ENCODE assay signal across 18 cellular contexts in the genomic region with DNA sequence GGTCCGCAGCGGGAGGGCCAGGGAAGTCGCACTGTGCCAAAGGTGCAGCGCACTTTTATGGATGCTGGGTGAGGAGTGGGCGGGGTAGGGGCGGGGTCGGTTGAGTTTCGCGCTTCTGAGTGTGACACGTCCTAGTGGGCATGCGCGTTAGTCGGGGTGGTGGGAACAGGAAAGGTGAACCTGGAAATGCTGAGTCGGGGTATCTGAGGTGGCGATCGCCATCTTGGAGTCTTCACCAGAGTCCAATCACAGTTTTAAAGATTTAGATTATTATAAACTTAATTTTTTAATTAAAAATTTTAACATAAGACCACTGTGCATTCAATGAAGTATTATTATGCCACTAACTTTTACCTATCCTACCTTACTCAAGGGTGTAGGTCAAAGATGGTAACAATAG. TPM values are rescaled to one million over a fixed set of nuclear protein-coding genes. Genes with fewer than 3 reads are reported as not detected.
DNase-seq lines count a peak whose midpoint lies in the region; ATAC-seq, FAIRE-seq and TF ChIP-seq lines count a peak whose summit lies in the region.
"Had no signal": no experiment of that assay in that cellular context is flagged by ENCODE, and none has a peak within 500 bp of the region (broad histone marks: within the 10 kb centered on the region; RNA-seq: fewer than 3 reads in every experiment).

No MANE protein-coding gene starts in this region.

- H3K27me3 ChIP-seq in HepG2 (ENCODE audit: control insufficient read depth in 1 of 2, insufficient read depth in 2 of 2, low read length in 2 of 2) (no peaks in the 10 kb centered on the region), right lobe of liver (no peaks in the 10 kb centered on the region), K562 (ENCODE audit: control insufficient read depth in 2 of 2, insufficient read depth in 2 of 2, low read length in 2 of 2) (no peaks in the 10 kb centered on the region), heart right ventricle (no peaks in the 10 kb centered on the region)
- H3K27me3 ChIP-seq: BLaER1 treated with 17β-estradiol and CSF1 and Interleukin-3, amounts not matched to agents 10 nM and 100 nM had no signal

- ATAC-seq in activated T-cell treated with anti-CD3 and anti-CD28 coated beads, Interleukin-2, amount 50 U/mL, for 72 hours (replicated peaks in 1 of 2): no peak
- ATAC-seq in HepG2 (no peak), right lobe of liver (no peak), K562 (no peak), heart right ventricle (no peak)
- ATAC-seq: CD8-positive, alpha-beta T cell; GM23338; HCT116 had no signal

- no peak overlapping the region for H3K4me2 ChIP-seq in HepG2 (ENCODE audit: low read depth, low read length)
- no peak overlapping the region for H3K4me2 ChIP-seq in K562 (ENCODE audit: insufficient read depth, low read length)
- H3K4me2 ChIP-seq: BLaER1 treated with 17β-estradiol and CSF1 and Interleukin-3, amounts not matched to agents 10 nM and 100 nM; GM23338 had no signal

- CTCF ChIA-PET in HepG2 (lab: Yijun Ruan, JAX; ENCODE audit: low intra/inter-chr PET ratio, low total read pairs): no interaction called here
- CTCF ChIA-PET in K562 (lab: Yijun Ruan, JAX; ENCODE audit: low intra/inter-chr PET ratio): no interaction called here

- no peaks in the 10 kb centered on the region for H3K9me3 ChIP-seq in HepG2 (ENCODE audit: low read length)
- H3K9me3 ChIP-seq in right lobe of liver: no peaks in the 10 kb centered on the region
- peaks cover 7% of the 10 kb centered on the region for H3K9me3 ChIP-seq in K562 (replicated peaks; ENCODE audit: control insufficient read depth, insufficient read depth, low read depth, low read length)
- no peaks in the 10 kb centered on the region for H3K9me3 ChIP-seq in heart right ventricle

- H3K27ac Mint-ChIP-seq in activated T-cell treated with anti-CD3 and anti-CD28 coated beads, Interleukin-2, amount 50 U/mL, for 72 hours: no peak overlapping the region
- H3K27ac Mint-ChIP-seq in osteocyte (ENCODE audit: unreplicated experiment): no peak overlapping the region
- H3K27ac Mint-ChIP-seq: B cell; CD8-positive, alpha-beta T cell; GM23338; HFFc6 had no signal

- H3K79me2 ChIP-seq in HepG2 (ENCODE audit: insufficient read depth, low read length) (no peaks in the 10 kb centered on the region), K562 (ENCODE audit: control insufficient read depth, insufficient read depth, low read length) (no peaks in the 10 kb centered on the region)

- intact Hi-C loops in HepG2 (cut with micrococcal nuclease; ENCODE audit: unreplicated experiment) (no loop called here), right lobe of liver (cut with DNase I) (no loop called here), K562 (cut with micrococcal nuclease) (loop anchor here (10.0 kb wide), 1 partner anchor 125 kb away; no protein-coding TSS in a partner anchor), heart right ventricle (cut with DNase I) (no loop called here)

- H3K36me3 ChIP-seq in HepG2 (replicated peaks in 1 of 2; ENCODE audit: control insufficient read depth in 1 of 2, insufficient read depth in 2 of 2, low read length in 2 of 2) (no peaks in the 10 kb centered on the region), right lobe of liver (no peaks in the 10 kb centered on the region), K562 (ENCODE audit: control insufficient read depth, insufficient read depth, low read length) (no peaks in the 10 kb centered on the region), heart right ventricle (no peaks in the 10 kb centered on the region)

- H3K9me1 ChIP-seq in K562 (ENCODE audit: control insufficient read depth, insufficient read depth, low read length): no peaks in the 10 kb centered on the region

- H3K27ac ChIP-seq in HepG2 (ENCODE audit: extremely low read length, insufficient read depth, low read length): no peak overlapping the region
- no peak overlapping the region for H3K27ac ChIP-seq in right lobe of liver
- no peak overlapping the region for H3K27ac ChIP-seq in K562 (ENCODE audit: extremely low read depth, low read depth, low read length)
- H3K27ac ChIP-seq in heart right ventricle: no peak overlapping the region
- H3K27ac ChIP-seq: BLaER1 treated with 17β-estradiol and CSF1 and Interleukin-3, amounts not matched to agents 10 nM and 100 nM had no signal

- H3K4me1 Mint-ChIP-seq in activated T-cell treated with anti-CD3 and anti-CD28 coated beads, Interleukin-2, amount 50 U/mL, for 72 hours (ENCODE audit: low read depth): no peaks in the 10 kb centered on the region
- no peaks in the 10 kb centered on the region for H3K4me1 Mint-ChIP-seq in osteocyte (ENCODE audit: unreplicated experiment)
- H3K4me1 Mint-ChIP-seq: B cell, GM23338 had no signal

- H3K9ac ChIP-seq in HepG2 (ENCODE audit: insufficient read depth, low read depth, low read length): no peak overlapping the region
- H3K9ac ChIP-seq in K562 (ENCODE audit: insufficient read depth in 1 of 2, low read depth in 2 of 2, low read length in 2 of 2): no peak overlapping the region
- H3K9ac ChIP-seq: BLaER1 treated with 17β-estradiol and CSF1 and Interleukin-3, amounts not matched to agents 10 nM and 100 nM had no signal

- no peak for TF ChIP-seq CTCF in HepG2 (CRISPR knock-in tag; IDR thresholded peaks at IDR 0.05)
- no peak for TF ChIP-seq CTCF in right lobe of liver (IDR thresholded peaks at IDR 0.05)
- TF ChIP-seq CTCF in K562 (IDR thresholded peaks at IDR 0.05 in 2 of 3, conservative IDR thresholded peaks at IDR 0.05 in 1 of 3; ENCODE audit: insufficient read depth in 2 of 3, low read depth in 1 of 3, low read length in 3 of 3): no peak
- TF ChIP-seq CTCF in heart right ventricle (IDR thresholded peaks at IDR 0.05): no peak
- no peak for TF ChIP-seq CTCF in osteocyte (IDR thresholded peaks at IDR 0.05)

- TF ChIP-seq EP300 in HepG2 (IDR thresholded peaks at IDR 0.05; ENCODE audit: low read depth in 2 of 2, low read length in 2 of 2) (no peak), HepG2 (CRISPR knock-in tag; IDR thresholded peaks at IDR 0.05; ENCODE audit: borderline replicate concordance) (no peak), K562 (IDR thresholded peaks at IDR 0.05; ENCODE audit: low read length) (no peak)

- TF ChIP-seq POLR2A in HepG2 (IDR thresholded peaks at IDR 0.05; ENCODE audit: insufficient read depth in 1 of 2, low read depth in 2 of 2, low read length in 2 of 2): no peak
- TF ChIP-seq POLR2A in right lobe of liver (IDR thresholded peaks at IDR 0.05): no peak
- TF ChIP-seq POLR2A in K562 (conservative IDR thresholded peaks at IDR 0.05): no peak

- peak; percentile 22 for DNase-seq in activated T-cell treated with anti-CD3 and anti-CD28 coated beads, Interleukin-2, amount 50 U/mL, for 1 hour
- no peak for DNase-seq in activated T-cell treated with anti-CD3 and anti-CD28 coated beads, Interleukin-2, amount 50 U/mL, for 72 hours
- DNase-seq in HepG2 (ENCODE audit: low spot score) (no peak), right lobe of liver (no peak), K562 (ENCODE audit: extremely low read depth in 1 of 4, low spot score in 3 of 4) (no peak), heart right ventricle (no peak), osteocyte (ENCODE audit: extremely low spot score, unreplicated experiment) (no peak)
- DNase-seq: Calu3, DMS79 treated with DMSO at 0.1 percent for 48 hours, GF-D8, H7, HFFc6 had no signal

- H3K4me3 Mint-ChIP-seq in activated T-cell treated with anti-CD3 and anti-CD28 coated beads, Interleukin-2, amount 50 U/mL, for 72 hours: no peak overlapping the region
- no peak overlapping the region for H3K4me3 Mint-ChIP-seq in osteocyte (ENCODE audit: unreplicated experiment)
- H3K4me3 Mint-ChIP-seq: B cell; CD8-positive, alpha-beta T cell; GM23338; HFFc6 had no signal

- TF ChIP-seq RAD21 in HepG2 (CRISPR knock-in tag; IDR thresholded peaks at IDR 0.05) (no peak), K562 (CRISPR knock-in tag; conservative IDR thresholded peaks at IDR 0.05 in 1 of 2, IDR thresholded peaks at IDR 0.05 in 1 of 2) (no peak)

- no peaks in the 10 kb centered on the region for H4K20me1 ChIP-seq in HepG2 (ENCODE audit: insufficient read depth, low read length)
- no peaks in the 10 kb centered on the region for H4K20me1 ChIP-seq in K562 (replicated peaks; ENCODE audit: control insufficient read depth, insufficient read depth, low read length)
- H4K20me1 ChIP-seq: BLaER1 treated with 17β-estradiol and CSF1 and Interleukin-3, amounts not matched to agents 10 nM and 100 nM had no signal

- H2AFZ ChIP-seq in HepG2 (ENCODE audit: low read length) (no peak overlapping the region), K562 (ENCODE audit: low read depth, low read length) (no peak overlapping the region)
- H2AFZ ChIP-seq: GM23338 had no signal

- no peak for FAIRE-seq in HepG2 (lab: Jason Lieb, UNC)
- FAIRE-seq in K562 (lab: Jason Lieb, UNC): no peak
- FAIRE-seq: HTR-8/SVneo had no signal

- POLR2A ChIA-PET in HepG2 (lab: Yijun Ruan, JAX): no interaction called here
- POLR2A ChIA-PET in K562 (lab: Yijun Ruan, JAX): no interaction called here

- H3K36me3 Mint-ChIP-seq in activated T-cell treated with anti-CD3 and anti-CD28 coated beads, Interleukin-2, amount 50 U/mL, for 72 hours (ENCODE audit: insufficient read depth in 2 of 2): peaks cover 6 to 26% of the 10 kb centered on the region in 2 donors
- H3K36me3 Mint-ChIP-seq in osteocyte (ENCODE audit: unreplicated experiment): peaks cover 3% of the 10 kb centered on the region

- H3K27me3 Mint-ChIP-seq in activated T-cell treated with anti-CD3 and anti-CD28 coated beads, Interleukin-2, amount 50 U/mL, for 72 hours (ENCODE audit: low read depth): no peaks in the 10 kb centered on the region
- H3K27me3 Mint-ChIP-seq in osteocyte (ENCODE audit: unreplicated experiment): no peaks in the 10 kb centered on the region
- H3K27me3 Mint-ChIP-seq: B cell had no signal

- H3K9me3 Mint-ChIP-seq in activated T-cell treated with anti-CD3 and anti-CD28 coated beads, Interleukin-2, amount 50 U/mL, for 72 hours: peaks cover 16 to 22% of the 10 kb centered on the region in 2 donors
- H3K9me3 Mint-ChIP-seq in osteocyte (ENCODE audit: unreplicated experiment): peaks cover 43% of the 10 kb centered on the region

- no peak overlapping the region for H3K4me3 ChIP-seq in HepG2 (replicated peaks in 1 of 3; ENCODE audit: insufficient read depth in 1 of 3, low read depth in 2 of 3, low read length in 3 of 3)
- H3K4me3 ChIP-seq in right lobe of liver: no peak overlapping the region
- H3K4me3 ChIP-seq in K562: no peak overlapping the region
- no peak overlapping the region for H3K4me3 ChIP-seq in heart right ventricle
- H3K4me3 ChIP-seq: BLaER1 treated with 17β-estradiol and CSF1 and Interleukin-3, amounts not matched to agents 10 nM and 100 nM; GM23338 had no signal

- BruUV-seq in HepG2 (replicated peaks; lab: Mats Ljungman, UMichigan) (no TSS peak), K562 (replicated peaks; lab: Mats Ljungman, UMichigan) (no TSS peak)

- H3K4me1 ChIP-seq in HepG2 (ENCODE audit: insufficient read depth, low read length) (no peaks in the 10 kb centered on the region), right lobe of liver (no peaks in the 10 kb centered on the region), K562 (replicated peaks in 1 of 2; ENCODE audit: control insufficient read depth in 2 of 2, insufficient read depth in 2 of 2, low read length in 2 of 2) (no peaks in the 10 kb centered on the region), heart right ventricle (no peaks in the 10 kb centered on the region)
- H3K4me1 ChIP-seq: BLaER1 treated with 17β-estradiol and CSF1 and Interleukin-3, amounts not matched to agents 10 nM and 100 nM had no signal

- WGBS in HepG2 (ENCODE audit: low lambda C conversion rate): 94% methylated on average over 16 of the region's 16 CpGs
- 100% methylated on average over 4 of the region's 16 CpGs for WGBS in right lobe of liver (ENCODE audit: insufficient coverage, low coverage, low lambda C conversion rate, missing lambda C conversion rate)
- 93% methylated on average over 4 of the region's 16 CpGs for WGBS in K562 (ENCODE audit: insufficient coverage, low coverage, missing lambda C conversion rate)
- WGBS in heart right ventricle, 2 donors: 95 to 99% methylated on average over 16 of the region's 16 CpGs

- in situ Hi-C loops in HepG2 (cut with HindIII; ENCODE audit: extremely low pct_ligation_motif_present, low pct_unique_long_range_greater_than_20kb) (no loop called here), K562 (cut with MboI) (no loop called here)

RNA-seq across cellular contexts. Expression of gene ZNF138, which starts 45.7 kb away (rescaled TPM):
- 10 to 100 TPM; 16.8 to 17.7 TPM for total RNA-seq in activated T-cell treated with anti-CD3 and anti-CD28 coated beads, Interleukin-2, amount 50 U/mL, for 72 hours
- total RNA-seq in HepG2 (2016; rRNA removed; fragmentation: Illumina TruSeq; extraction: Trizol) (5.8 and 7.6 TPM in 2 replicates), right lobe of liver (1 to 10 TPM; 2.5 to 6.6 (median 2.7) TPM), K562 (2014; rRNA removed) (14.6 and 16.9 TPM in 2 replicates), K562 (2014; rRNA removed; fragmentation: Illumina TruSeq; extraction: Trizol) (27.4 and 31.6 TPM in 2 replicates), K562 (2015; rRNA removed; fragmentation: Illumina TruSeq; extraction: Trizol) (24.8 and 29.1 TPM in 2 replicates), K562 (2021) (15.7 and 16.4 TPM in 2 replicates), heart right ventricle (1 to 10 TPM; 3.9 to 6.7 (median 5.1) TPM), osteocyte (2.7 and 4.0 TPM in 2 replicates)
- total RNA-seq in HepG2 (2016; cell fraction: cytosol; rRNA removed; fragmentation: Illumina TruSeq; extraction: Trizol; ENCODE audit: low read depth): 2.4 and 2.6 TPM in 2 replicates
- 5.5 and 7.9 TPM in 2 replicates for total RNA-seq in HepG2 (2016; cell fraction: insoluble cytoplasmic fraction; rRNA removed; fragmentation: Illumina TruSeq; extraction: Trizol)
- 4.5 and 5.5 TPM in 2 replicates for total RNA-seq in HepG2 (2016; cell fraction: membrane; rRNA removed; fragmentation: Illumina TruSeq; extraction: Trizol)
- total RNA-seq in HepG2 (2016; cell fraction: nucleus; rRNA removed; fragmentation: Illumina TruSeq; extraction: Trizol): 10.3 and 10.9 TPM in 2 replicates
- polyA plus RNA-seq in HepG2 (2011; rRNA removed) (2.3 and 2.7 TPM in 2 replicates), K562 (2011; rRNA removed) (18.3 and 23.2 TPM in 2 replicates), K562 (2014; fragmentation: Illumina TruSeq; extraction: Trizol) (26.8 and 34.9 TPM in 2 replicates), K562 (2014; fragmentation: Nextera tagmentation; extraction: Ambion mirVana) (10 to 100 TPM; 16.6 to 22.5 TPM), K562 (2014; rRNA removed) (22.6 and 23.2 TPM in 2 replicates), heart right ventricle (1 to 10 TPM; 1.4 to 9.1 TPM)
- 1.4 and 1.6 TPM in 2 replicates for polyA plus RNA-seq in HepG2 (2011; cell fraction: cytosol; rRNA removed)
- polyA plus RNA-seq in HepG2 (2011; cell fraction: nucleus; rRNA removed): 2.1 and 2.6 TPM in 2 replicates
- 2.7 and 3.7 TPM in 2 replicates for polyA plus RNA-seq in HepG2 (2012)
- polyA plus RNA-seq in HepG2 (2016; cell fraction: cytosol; fragmentation: Illumina TruSeq; extraction: Trizol; ENCODE audit: low read depth): 1.8 and 2.7 TPM in 2 replicates
- polyA plus RNA-seq in HepG2 (2016; cell fraction: insoluble cytoplasmic fraction; fragmentation: Illumina TruSeq; extraction: Trizol; ENCODE audit: low read depth): 7.6 and 8.2 TPM in 2 replicates
- 3.2 and 4.3 TPM in 2 replicates for polyA plus RNA-seq in HepG2 (2016; cell fraction: membrane; fragmentation: Illumina TruSeq; extraction: Trizol; ENCODE audit: low read depth)
- 13.9 and 14.0 TPM in 2 replicates for polyA plus RNA-seq in HepG2 (2016; cell fraction: nucleus; fragmentation: Illumina TruSeq; extraction: Trizol; ENCODE audit: insufficient read depth, low read depth)
- 1.1 and 1.6 TPM in 2 replicates for polyA minus RNA-seq in HepG2 (2011; rRNA and poly(A)+ RNA removed; ENCODE audit: low replicate concordance)
- 1.8 and 2.6 TPM in 2 replicates for polyA minus RNA-seq in HepG2 (2011; cell fraction: cytosol; rRNA and poly(A)+ RNA removed)
- polyA minus RNA-seq in HepG2 (2011; cell fraction: nucleus; rRNA and poly(A)+ RNA removed): 7.9 and 11.1 TPM in 2 replicates
- total RNA-seq in K562 (2011; cell fraction: chromatin; rRNA removed; ENCODE audit: low replicate concordance): 8.1 and 38.1 TPM in 2 replicates
- total RNA-seq in K562 (2011; cell fraction: nucleolus; rRNA removed): 5.3 and 6.8 TPM in 2 replicates
- 10.4 and 10.6 TPM in 2 replicates for total RNA-seq in K562 (2011; cell fraction: nucleoplasm; rRNA removed)
- 3.7 and 7.1 TPM in 2 replicates for polyA plus RNA-seq in K562 (2011; cell fraction: cytosol; rRNA removed)
- 7.2 and 13.0 TPM in 2 replicates for polyA plus RNA-seq in K562 (2011; cell fraction: nucleus; rRNA removed)
- polyA plus RNA-seq in K562 (2012): 11.7 and 25.5 TPM in 2 replicates
- polyA minus RNA-seq in K562 (2011; rRNA and poly(A)+ RNA removed): 14.8 and 23.9 TPM in 2 replicates
- 7.7 and 7.8 TPM in 2 replicates for polyA minus RNA-seq in K562 (2011; cell fraction: cytosol; rRNA and poly(A)+ RNA removed)
- polyA minus RNA-seq in K562 (2011; cell fraction: nucleus; rRNA and poly(A)+ RNA removed): 5.0 and 12.3 TPM in 2 replicates
